21 cellular contexts compared by ENCODE assay signal in the genomic region with DNA sequence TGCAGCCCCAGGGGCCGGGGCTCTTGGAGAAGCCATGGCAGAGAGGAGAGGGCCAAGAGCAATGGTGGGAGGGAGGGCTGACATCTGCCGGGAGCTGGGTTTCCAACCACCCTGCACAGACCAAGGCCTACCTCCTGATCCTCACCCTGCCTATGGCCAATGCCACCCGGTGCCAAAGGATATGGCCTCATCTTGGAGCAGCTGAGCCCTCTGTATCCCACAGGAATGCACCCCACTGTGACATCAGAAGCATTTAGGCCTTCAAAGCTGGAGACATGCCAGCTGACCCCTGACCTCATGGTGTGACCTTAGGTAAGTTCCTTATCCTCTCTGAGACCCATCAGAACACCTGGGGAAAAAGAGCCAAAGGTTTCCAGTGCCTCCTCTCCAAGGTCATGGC.
"Had no signal": no experiment of that assay in that cellular context is flagged by ENCODE, and none has a peak within 500 bp of the region (broad histone marks: within the 10 kb centered on the region; RNA-seq: fewer than 3 reads in every experiment).

No MANE protein-coding gene starts in this region.

- H3K4me2 ChIP-seq: KMS-11 had no signal

- ATAC-seq: activated T-cell treated with anti-CD3 and anti-CD28 coated beads, Interleukin-2, amount 50 U/mL, for 4 hours; activated T-helper 17 cell treated with anti-CD3 and anti-CD28 coated beads, Interleukin-2, amount 50 U/mL, for 72 hours; PC-3; T-helper 17 cell had no signal

- H3K9ac ChIP-seq: KMS-11 had no signal

- H3K27ac ChIP-seq: KMS-11 had no signal

- DNase-seq: activated B cell treated with CpG ODN at 0.5 μM for 24 hours; activated CD4-positive, alpha-beta memory T cell treated with anti-CD3 and anti-CD28 coated beads for 36 hours; activated CD4-positive, alpha-beta T cell treated with anti-CD3 and anti-CD28 coated beads for 1 hour; activated CD4-positive, alpha-beta T cell treated with anti-CD3 and anti-CD28 coated beads, Interleukin-2, amount 10 ng/mL, durations not matched to agents 24 days and 14 days; activated CD8-positive, alpha-beta memory T cell treated with anti-CD3 and anti-CD28 coated beads for 24 hours; activated gamma-delta T cell; activated naive CD4-positive, alpha-beta T cell treated with anti-CD3 and anti-CD28 coated beads for 36 hours; activated T-cell treated with anti-CD3 and anti-CD28 coated beads, Interleukin-2, amount 50 U/mL, for 4 hours; amygdala; NCI-H1105 treated with DMSO at 0.1 percent for 48 hours; NCI-H1436 treated with DMSO at 0.1 percent for 48 hours; NCI-H187; NCI-H2081; NCI-H510A treated with DMSO at 0.1 percent for 48 hours; NCI-H69; PC-3; SIG-M5; T-helper 17 cell; T-helper 9 cell had no signal
